36 cellular contexts compared by ENCODE assay signal in genomic region chr1:230469271-230469670, GRCh38. TPM values are rescaled to one million over a fixed set of nuclear protein-coding genes. Genes with fewer than 3 reads are reported as not detected.
"Had no signal": no experiment of that assay in that cellular context is flagged by ENCODE, and none has a peak within 500 bp of the region (broad histone marks: within the 10 kb centered on the region; RNA-seq: fewer than 3 reads in every experiment).

No MANE protein-coding gene starts in this region.

- DNase-seq: Karpas-422, Kasumi-1, MG63, MM.1S, MV-4-11, NCI-H1048, NCI-H1092, NCI-H1092 treated with DMSO at 0.1 percent for 48 hours, NCI-H1105, NCI-H1105 treated with DMSO at 0.1 percent for 48 hours, NCI-H1417, NCI-H1417 treated with DMSO at 0.1 percent for 48 hours, NCI-H1436, NCI-H1436 treated with DMSO at 0.1 percent for 48 hours, NCI-H146, NCI-H1694, NCI-H1694 treated with DMSO at 0.1 percent for 48 hours, NCI-H187, NCI-H187 treated with DMSO at 0.1 percent for 48 hours, NCI-H1930, NCI-H2029, NCI-H2029 treated with DMSO at 0.1 percent for 48 hours, NCI-H2081, NCI-H2081 treated with DMSO at 0.1 percent for 48 hours, NCI-H2107, NCI-H2171, NCI-H2171 treated with DMSO at 0.1 percent for 48 hours, NCI-H2227 treated with DMSO at 0.1 percent for 48 hours, NCI-H226, NCI-H345, NCI-H446, NCI-H446 treated with DMSO at 0.1 percent for 48 hours, NCI-H510A, NCI-H510A treated with DMSO at 0.1 percent for 48 hours had no signal

- H3K27ac ChIP-seq: KMS-11 had no signal

- H3K4me2 ChIP-seq: KMS-11 had no signal

- H3K4me3 ChIP-seq: MG63 had no signal

- H3K9me3 ChIP-seq: MG63 had no signal

- H3K36me3 ChIP-seq: MG63 had no signal

- H3K9ac ChIP-seq: KMS-11 had no signal

RNA-seq across cellular contexts. Expression of gene PGBD5, which starts 43.1 kb away (rescaled TPM):
- total RNA-seq: NCI-H460 had no signal
